ENCODE assay signal across 8 cellular contexts in genomic region chr10:16828114-16828568, GRCh38. TPM values are rescaled to one million over a fixed set of nuclear protein-coding genes. Genes with fewer than 3 reads are reported as not detected.
DNase-seq lines count a peak whose midpoint lies in the region; ATAC-seq, FAIRE-seq and TF ChIP-seq lines count a peak whose summit lies in the region.

No MANE protein-coding gene starts in this region.

- H3K4me1 ChIP-seq in DOHH2 (ENCODE audit: control insufficient read depth, low read length), result no peaks in the 10 kb centered on the region
- H3K4me1 ChIP-seq in RWPE2 (ENCODE audit: insufficient read depth, poor library complexity, severe bottlenecking), result peaks cover 4% of the 10 kb centered on the region
- peaks cover 0 to 30% (median 3%) of the 10 kb centered on the region in 3 donors for H3K4me1 ChIP-seq in gastroesophageal sphincter
- H3K4me1 ChIP-seq in pancreas, result peaks cover 4 to 22% (median 11%) of the 10 kb centered on the region in 3 donors

- peak; percentile 82 for ATAC-seq in GM21576 (IDR thresholded peaks at IDR 0.05; ENCODE audit: unreplicated experiment)
- peak; percentile 59; the same call in 2 of the 3 replicates for ATAC-seq in RWPE2 (ENCODE audit: low read depth)
- ATAC-seq in gastroesophageal sphincter, result peak; percentile 81
- ATAC-seq in pancreas, result peak; percentile 81 to 93 (median 90)
- no peak for ATAC-seq in HG03108 (IDR thresholded peaks at IDR 0.05; ENCODE audit: unreplicated experiment)

- no peak overlapping the region for H3K4me2 ChIP-seq in DOHH2 (ENCODE audit: low read length)

- TF ChIP-seq EP300 in gastroesophageal sphincter (IDR thresholded peaks at IDR 0.05), result no peak

- no peak overlapping the region for H3K4me3 ChIP-seq in DOHH2 (ENCODE audit: low read length)
- no peak overlapping the region for H3K4me3 ChIP-seq in RWPE2 (ENCODE audit: severe bottlenecking)
- no peak overlapping the region for H3K4me3 ChIP-seq in gastroesophageal sphincter
- H3K4me3 ChIP-seq in pancreas, result peak overlapping the region in 2 of 4 donors; percentile 16 to 24

- no peaks in the 10 kb centered on the region for H3K9me2 ChIP-seq in DOHH2 (replicated peaks; ENCODE audit: control insufficient read depth, low read length)

- no peaks in the 10 kb centered on the region for H3K79me2 ChIP-seq in DOHH2 (ENCODE audit: control insufficient read depth, low read length)

- H3K27me3 ChIP-seq in DOHH2 (ENCODE audit: control insufficient read depth, low read length) (no peaks in the 10 kb centered on the region), RWPE2 (ENCODE audit: insufficient read depth, poor library complexity, severe bottlenecking) (no peaks in the 10 kb centered on the region), gastroesophageal sphincter (no peaks in the 10 kb centered on the region), pancreas (no peaks in the 10 kb centered on the region)

- intact Hi-C loops in pancreas (cut with DNase I), result no loop called here

- WGBS in gastroesophageal sphincter (ENCODE audit: low coverage in 1 of 2), 2 donors, result 2 to 3% methylated on average over 8 to 9 of the region's 11 CpGs
- WGBS in pancreas, 2 donors, result 5 to 7% methylated on average over 11 of the region's 11 CpGs

- FAIRE-seq in pancreas (lab: Jason Lieb, UNC), result no peak

- H4K20me1 ChIP-seq in DOHH2 (ENCODE audit: control insufficient read depth, insufficient read depth, low read depth, low read length), result no peaks in the 10 kb centered on the region

- H3K36me3 ChIP-seq in DOHH2 (ENCODE audit: control insufficient read depth, low read length) (no peaks in the 10 kb centered on the region), RWPE2 (ENCODE audit: low read depth) (no peaks in the 10 kb centered on the region), gastroesophageal sphincter (no peaks in the 10 kb centered on the region), pancreas (no peaks in the 10 kb centered on the region)

- TF ChIP-seq CTCF in DOHH2 (IDR thresholded peaks at IDR 0.05; ENCODE audit: low read depth, low read length, poor library complexity, severe bottlenecking), result peak; percentile 62
- peak; percentile 78 for TF ChIP-seq CTCF in RWPE2 (IDR thresholded peaks at IDR 0.05; ENCODE audit: poor library complexity, severe bottlenecking)
- TF ChIP-seq CTCF in gastroesophageal sphincter (IDR thresholded peaks at IDR 0.05), result peak in 3 of 4 experiments; percentile 68 to 73 (median 69)
- peak; percentile 36 to 59 (median 42) for TF ChIP-seq CTCF in pancreas (IDR thresholded peaks at IDR 0.05)

- H3K9me3 ChIP-seq in DOHH2 (ENCODE audit: control insufficient read depth, insufficient read depth, low read length) (peaks cover 2% of the 10 kb centered on the region; the same call in 1 of the 2 replicates), RWPE2 (ENCODE audit: severe bottlenecking) (no peaks in the 10 kb centered on the region), gastroesophageal sphincter (no peaks in the 10 kb centered on the region), pancreas (no peaks in the 10 kb centered on the region)

- H3F3A ChIP-seq in DOHH2 (ENCODE audit: control insufficient read depth, insufficient read depth), result no peaks in the 10 kb centered on the region

- TF ChIP-seq POLR2A in gastroesophageal sphincter (IDR thresholded peaks at IDR 0.05), result no peak

- H3K27ac ChIP-seq in DOHH2 (ENCODE audit: low read depth, low read length) (no peak overlapping the region), RWPE2 (ENCODE audit: poor library complexity, severe bottlenecking) (no peak overlapping the region), gastroesophageal sphincter (peak overlapping the region in 3 of 4 donors; percentile 47 to 72 (median 54)), pancreas (peak overlapping the region; percentile 61 to 75 (median 68))

- peak; percentile 90 to 94 for DNase-seq in Kasumi-1 (lab: John Stamatoyannopoulos, UW)
- DNase-seq in RWPE2 (ENCODE audit: low spot score), result no peak
- peak; percentile 41 for DNase-seq in activated gamma-delta T cell treated with anti-CD3 and anti-CD28 coated beads, Interleukin-2, amount 50 U/mL, for 16 hours (ENCODE audit: low read depth)
- peak in 5 of 6 donors; percentile 61 to 82 (median 76) for DNase-seq in pancreas

RNA-seq across cellular contexts. Expression of gene RSU1, which starts 10.9 kb away (rescaled TPM):
- total RNA-seq in gastroesophageal sphincter (100 to 1,000 TPM in 3 of 4 donors, 10 to 100 TPM in 1; 87.0 to 149 (median 117) TPM), pancreas (10 to 100 TPM; 22.8 to 42.3 (median 36.8) TPM)
- 10 to 100 TPM; 14.7 to 18.8 TPM for polyA plus RNA-seq in pancreas

Comparison
In these comparisons a context has a peak if more than half of its experiments do, and no peak if none do; other contexts are left out.
1. H3K27ac ChIP-seq: peak in gastroesophageal sphincter (3 of 4) and pancreas (4 of 4); none in DOHH2 (single experiment) and RWPE2 (single experiment).
2. Peak in every context shown above with its lines, with median percentiles within 50 percentile points of each other: CTCF ChIP-seq.